In the genomic region with DNA sequence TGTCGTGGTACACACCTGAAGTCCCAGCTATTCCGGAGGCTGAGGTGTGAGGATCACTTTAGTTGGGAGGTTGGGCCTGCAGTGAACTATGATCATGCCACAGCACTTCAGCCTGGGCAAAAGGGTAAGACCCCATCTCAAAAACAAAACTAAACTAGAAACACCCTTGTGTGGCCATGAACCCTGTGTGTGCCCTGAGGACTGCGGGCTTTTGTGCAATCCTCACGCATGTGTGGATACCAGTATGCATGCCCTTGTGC, we compare ENCODE assay signal across 8 cellular contexts. TPM values are rescaled to one million over a fixed set of nuclear protein-coding genes. Genes with fewer than 3 reads are reported as not detected.
A peak's percentile ranks its signal among the peaks of the same experiment; 100 is the strongest.
DNase-seq lines count a peak whose midpoint lies in the region; ATAC-seq, FAIRE-seq and TF ChIP-seq lines count a peak whose summit lies in the region.

No MANE protein-coding gene starts in this region.

- peaks cover 30% of the 10 kb centered on the region for H3K4me1 ChIP-seq in HUES6 (ENCODE audit: control insufficient read depth, insufficient read depth, low read length)
- peaks cover 11 to 39% of the 10 kb centered on the region in 2 donors for H3K4me1 ChIP-seq in muscle layer of duodenum (ENCODE audit: control insufficient read depth in 1 of 2, insufficient read depth in 2 of 2, low read length in 2 of 2)

- ATAC-seq in HG02642 (IDR thresholded peaks at IDR 0.05; ENCODE audit: poor library complexity, unreplicated experiment) (no peak), GM18517 (IDR thresholded peaks at IDR 0.05; ENCODE audit: unreplicated experiment) (no peak)

- H3K4me3 ChIP-seq in HUES6 (ENCODE audit: low read depth, low read length): peak overlapping the region; percentile 73
- no peak overlapping the region for H3K4me3 ChIP-seq in bronchial epithelial cell (ENCODE audit: low read depth, low read length)
- H3K4me3 ChIP-seq in muscle layer of duodenum (ENCODE audit: low read depth in 1 of 2, low read length in 2 of 2): peak overlapping the region; percentile 63 to 72

- H3K9ac ChIP-seq in HUES6 (ENCODE audit: low read length): peak overlapping the region; percentile 77

- no peak for TF ChIP-seq CTCF in 22Rv1 (IDR thresholded peaks at IDR 0.05)
- peak; percentile 19 for TF ChIP-seq CTCF in bronchial epithelial cell (IDR thresholded peaks at IDR 0.05; ENCODE audit: insufficient read depth, low read length, severe bottlenecking)
- no peak for TF ChIP-seq CTCF in GM13976 (IDR thresholded peaks at IDR 0.05; ENCODE audit: borderline replicate concordance, control extremely low read depth, extremely low read depth, insufficient read depth, missing control alignments)

- in situ Hi-C loops in GM13976 (cut with MboI; ENCODE audit: low sequenced_read_pairs, unreplicated experiment): no loop called here

- H3K36me3 ChIP-seq in HUES6 (ENCODE audit: control insufficient read depth, insufficient read depth, low read length): peaks cover 24% of the 10 kb centered on the region
- peaks cover 7% of the 10 kb centered on the region for H3K36me3 ChIP-seq in bronchial epithelial cell (ENCODE audit: control insufficient read depth, insufficient read depth, low read length)
- peaks cover 0 to 8% of the 10 kb centered on the region in 2 donors for H3K36me3 ChIP-seq in muscle layer of duodenum (ENCODE audit: control insufficient read depth in 1 of 2, insufficient read depth in 2 of 2, low read length in 2 of 2)

- no peak for DNase-seq in bronchial epithelial cell (ENCODE audit: low read depth)
- no peak for DNase-seq in GM13976 (ENCODE audit: low spot score)
- no peak for DNase-seq in Kasumi-1 (lab: John Stamatoyannopoulos, UW)

- peak overlapping the region; percentile 85 for H3K27ac ChIP-seq in 22Rv1
- H3K27ac ChIP-seq in HUES6 (ENCODE audit: low read depth, low read length): no peak overlapping the region
- peak overlapping the region; percentile 91 for H3K27ac ChIP-seq in muscle layer of duodenum (ENCODE audit: low read length)

- FAIRE-seq in bronchial epithelial cell (lab: Jason Lieb, UNC): no peak

- H3K9me3 ChIP-seq in HUES6 (ENCODE audit: control insufficient read depth, insufficient read depth, low read depth, low read length) (no peaks in the 10 kb centered on the region), muscle layer of duodenum (ENCODE audit: control insufficient read depth in 1 of 2, low read length in 2 of 2) (no peaks in the 10 kb centered on the region)

- H3K27me3 ChIP-seq in HUES6 (ENCODE audit: control insufficient read depth, insufficient read depth, low read length) (no peaks in the 10 kb centered on the region), bronchial epithelial cell (ENCODE audit: control insufficient read depth, insufficient read depth, low read length) (no peaks in the 10 kb centered on the region), muscle layer of duodenum (ENCODE audit: low read depth, low read length) (no peaks in the 10 kb centered on the region)

RNA-seq across cellular contexts. Expression of a gene that starts 1.1 kb away (rescaled TPM):
- 86.1 and 91.1 TPM in 2 replicates for total RNA-seq in bronchial epithelial cell

RNA-seq across cellular contexts. Expression of a gene that starts 19.8 kb away (rescaled TPM):
- 7.9 and 9.2 TPM in 2 replicates for total RNA-seq in bronchial epithelial cell

RNA-seq across cellular contexts. Expression of a gene that starts 22.6 kb away (rescaled TPM):
- 0.26 and 1.6 TPM in 2 replicates for total RNA-seq in bronchial epithelial cell

RNA-seq across cellular contexts. Expression of a gene that starts 46.9 kb away (rescaled TPM):
- 19.5 and 30.3 TPM in 2 replicates for total RNA-seq in bronchial epithelial cell

RNA-seq across cellular contexts. Expression of a gene that starts 47.6 kb away (rescaled TPM):
- total RNA-seq in bronchial epithelial cell: 0.26 TPM in 2 replicates
